In the genomic region with DNA sequence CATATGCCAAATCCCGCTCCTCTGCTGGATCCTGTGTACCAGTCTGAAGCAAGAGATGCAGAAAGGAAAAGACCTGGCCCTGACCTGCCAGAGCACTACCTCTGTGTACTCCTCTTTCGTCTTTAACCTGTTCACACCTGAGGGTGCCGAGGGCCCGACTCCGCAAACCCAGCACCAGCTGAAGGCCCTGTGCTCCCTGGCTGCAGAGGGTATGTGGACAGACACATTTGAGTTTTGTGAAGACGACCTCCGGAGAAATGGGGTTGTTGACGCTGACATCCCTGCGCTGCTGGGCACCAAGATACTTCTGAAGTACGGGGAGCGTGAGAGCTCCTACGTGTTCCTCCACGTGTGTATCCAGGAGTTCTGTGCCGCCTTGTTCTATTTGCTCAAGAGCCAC, we compare ENCODE assay signal across 22 cellular contexts. TPM values are rescaled to one million over a fixed set of nuclear protein-coding genes. Genes with fewer than 3 reads are reported as not detected.
"Had no signal": no experiment of that assay in that cellular context is flagged by ENCODE, and none has a peak within 500 bp of the region (broad histone marks: within the 10 kb centered on the region; RNA-seq: fewer than 3 reads in every experiment).

No MANE protein-coding gene starts in this region.

- H3K9me2 ChIP-seq: SK-N-SH had no signal

- H3K9me3 ChIP-seq: SK-N-SH had no signal

- H3K9ac ChIP-seq: SK-N-SH had no signal

- H3K4me2 ChIP-seq: SK-N-SH had no signal

- H3K27ac ChIP-seq: RWPE1 had no signal

- DNase-seq: Kasumi-1, KG1, MM.1S, NCI-H1092 treated with DMSO at 0.1 percent for 48 hours, NCI-H1436, NCI-H187, NCI-H2029, NCI-H2081 treated with DMSO at 0.1 percent for 48 hours, NCI-H2171, NCI-H226, NCI-H446, NCI-H510A, NCI-H524 treated with DMSO at 0.1 percent for 48 hours, NCI-H69, NCI-H774, PC-3, SHP77, SK-N-SH had no signal

- ATAC-seq: Panc1, PC-3 had no signal

RNA-seq across cellular contexts. Expression of gene NLRP4, which starts 22.1 kb away (rescaled TPM):
- total RNA-seq: HT-29, M059J, PC-3 had no signal
